10 cellular contexts compared by ENCODE assay signal in the genomic region with DNA sequence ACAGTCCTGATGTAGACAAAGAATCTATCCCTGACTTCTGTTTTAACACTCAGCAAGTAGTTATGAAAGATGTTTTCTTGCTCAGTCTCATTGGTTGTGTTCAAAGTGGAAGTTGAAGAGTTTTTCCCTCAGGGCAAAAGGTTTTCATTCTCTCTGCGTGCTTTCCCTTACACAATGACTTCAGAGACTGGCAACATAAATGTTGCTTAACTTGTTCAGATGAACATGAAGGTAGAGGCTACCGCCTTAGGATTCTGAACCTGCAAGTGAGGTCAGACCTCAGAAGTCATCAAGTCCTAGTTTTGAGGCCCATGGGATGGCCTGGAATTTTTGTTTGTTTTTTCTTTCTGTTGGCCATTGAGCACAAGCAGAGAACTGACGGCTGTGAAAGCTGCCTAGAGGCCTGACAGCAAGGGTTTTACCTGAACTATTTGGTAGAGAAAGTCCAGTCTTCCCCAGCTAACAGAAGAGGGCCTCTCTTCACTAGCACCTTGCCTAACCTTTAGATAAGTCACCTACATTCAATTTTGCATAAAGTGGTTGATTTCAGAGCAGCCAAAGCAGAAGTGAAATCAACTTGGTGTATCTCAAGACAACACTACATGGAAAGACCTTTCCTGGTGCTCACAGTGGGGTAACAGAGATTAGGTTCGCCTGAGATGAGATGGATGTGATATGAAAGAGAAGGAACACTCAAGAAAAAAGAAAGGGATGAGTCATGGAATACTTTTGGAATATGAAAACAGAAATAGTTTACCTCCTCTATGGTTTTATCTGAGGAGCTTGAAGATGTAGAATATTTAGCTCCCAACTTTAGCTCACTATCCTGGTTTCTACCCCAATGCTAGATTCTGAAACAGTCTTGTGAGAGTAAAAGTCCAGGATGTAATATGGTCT. TPM values are rescaled to one million over a fixed set of nuclear protein-coding genes. Genes with fewer than 3 reads are reported as not detected.
A peak's percentile ranks its signal among the peaks of the same experiment; 100 is the strongest.
DNase-seq lines count a peak whose midpoint lies in the region; ATAC-seq and TF ChIP-seq lines count a peak whose summit lies in the region.
"Had no signal": no experiment of that assay in that cellular context is flagged by ENCODE, and none has a peak within 500 bp of the region (broad histone marks: within the 10 kb centered on the region; RNA-seq: fewer than 3 reads in every experiment).

No MANE protein-coding gene starts in this region.

- DNase-seq in NB4 (ENCODE audit: low read depth): peak; percentile 55
- peak; percentile 46 for DNase-seq in left kidney (ENCODE audit: low read depth, low spot score)
- no peak for DNase-seq in activated T-cell treated with anti-CD3 and anti-CD28 coated beads, Interleukin-2, amount 50 U/mL, for 48 hours
- DNase-seq in iPS-NIHi11 (ENCODE audit: low spot score): no peak
- DNase-seq in left cardiac atrium: no peak
- no peak for DNase-seq in MG63
- DNase-seq: Peyer's patch had no signal

- H3K4me3 ChIP-seq in NB4 (ENCODE audit: low read depth, low read length) (no peak overlapping the region), MG63 (no peak overlapping the region)
- H3K4me3 ChIP-seq: lung, Peyer's patch had no signal

- TF ChIP-seq POLR2A in NB4 (IDR thresholded peaks at IDR 0.05; ENCODE audit: extremely low read depth, insufficient read length): no peak

- ATAC-seq in GM18517 (IDR thresholded peaks at IDR 0.05; ENCODE audit: unreplicated experiment) (peak; percentile 96), HG02610 (IDR thresholded peaks at IDR 0.05; ENCODE audit: unreplicated experiment) (peak; percentile 98), left cardiac atrium (no peak)

- intact Hi-C loops in left cardiac atrium (cut with DNase I): no loop called here

- H3K9me3 ChIP-seq in MG63: no peaks in the 10 kb centered on the region
- H3K9me3 ChIP-seq: Peyer's patch had no signal

- no peaks in the 10 kb centered on the region for H3K36me3 ChIP-seq in MG63
- H3K36me3 ChIP-seq: Peyer's patch had no signal

- TF ChIP-seq CTCF in NB4 (IDR thresholded peaks at IDR 0.05; ENCODE audit: low read depth, low read length): no peak

- H3K27me3 ChIP-seq in MG63: no peaks in the 10 kb centered on the region
- H3K27me3 ChIP-seq: Peyer's patch had no signal

RNA-seq across cellular contexts. Expression of gene AP4E1, which starts 53.6 kb away (rescaled TPM):
- total RNA-seq in left cardiac atrium: 1 to 10 TPM; 6.3 to 9.9 TPM
- total RNA-seq in MG63 (2014; rRNA removed; shearing (Covaris generic); ENCODE audit: low replicate concordance): 10.8 and 15.1 TPM in 2 replicates

Comparison
In these comparisons a context has a peak if more than half of its experiments do, and no peak if none do; other contexts are left out.
1. ATAC-seq: peak in GM18517 (single experiment) and HG02610 (single experiment); none in left cardiac atrium (0 of 2).
2. DNase-seq: peak in NB4 (single experiment) and left kidney (single experiment); none in activated T-cell treated with anti-CD3 and anti-CD28 coated beads, Interleukin-2, amount 50 U/mL, for 48 hours (0 of 2), iPS-NIHi11 (single experiment), left cardiac atrium (single experiment) and MG63 (single experiment).